13 cellular contexts compared by ENCODE assay signal in the genomic region with DNA sequence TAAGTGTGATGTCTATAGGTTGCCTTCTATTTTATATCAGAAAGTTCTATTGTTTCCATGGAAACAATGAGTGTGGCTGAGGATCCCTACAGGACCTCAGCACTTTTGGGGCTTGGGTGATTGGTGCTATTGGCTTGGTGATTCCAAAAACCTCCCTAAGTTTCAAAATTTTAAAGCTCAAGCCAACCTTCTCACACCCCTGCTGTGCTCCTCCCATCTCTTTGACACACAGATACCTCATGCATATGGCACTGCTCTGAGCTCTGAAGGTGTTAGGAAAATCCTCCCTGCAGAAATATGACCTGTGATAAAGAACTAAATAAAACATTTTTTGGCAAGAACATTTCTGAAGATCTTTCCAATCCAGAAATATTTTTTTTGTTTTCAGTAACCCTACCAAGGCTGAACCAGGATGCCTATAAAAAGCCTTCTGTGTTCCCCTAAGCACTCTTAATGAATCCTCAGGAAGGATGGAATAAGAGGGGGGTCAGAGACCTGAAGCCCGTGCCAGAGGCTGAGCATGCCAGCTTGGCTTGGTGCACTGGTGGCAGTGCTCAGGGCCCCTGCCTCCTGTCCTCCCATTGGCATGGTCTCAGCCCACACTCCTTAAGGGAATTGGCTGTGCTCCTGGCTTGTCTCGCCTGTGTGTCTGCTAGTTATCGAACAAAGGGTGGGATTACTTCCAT.
DNase-seq lines count a peak whose midpoint lies in the region; ATAC-seq, FAIRE-seq and TF ChIP-seq lines count a peak whose summit lies in the region.
"Had no signal": no experiment of that assay in that cellular context is flagged by ENCODE, and none has a peak within 500 bp of the region (broad histone marks: within the 10 kb centered on the region; RNA-seq: fewer than 3 reads in every experiment).

No MANE protein-coding gene starts in this region.

- H3K9me3 ChIP-seq in endothelial cell of umbilical vein (replicated peaks; ENCODE audit: control insufficient read depth, insufficient read depth, low read length) (no peaks in the 10 kb centered on the region), T-helper 17 cell (ENCODE audit: control insufficient read depth, low read length, poor library complexity, severe bottlenecking) (no peaks in the 10 kb centered on the region), prostate gland (no peaks in the 10 kb centered on the region)

- no peak overlapping the region for H3K27ac ChIP-seq in endothelial cell of umbilical vein (ENCODE audit: insufficient read depth, low read depth, low read length)
- H3K27ac ChIP-seq in prostate gland: no peak overlapping the region

- no peaks in the 10 kb centered on the region for H3K9me1 ChIP-seq in endothelial cell of umbilical vein (replicated peaks; ENCODE audit: control insufficient read depth, extremely low read depth, insufficient read depth, low read length)

- intact Hi-C loops in Right ventricle myocardium inferior (cut with DNase I) (loop anchor here (5.0 kb wide), 3 partner anchors 51 to 316 kb away; partner anchors contain the start of gene NUDT4), cardiac septum (cut with DNase I) (no loop called here), endothelial cell of umbilical vein (cut with micrococcal nuclease) (no loop called here), prostate gland (cut with DNase I) (no loop called here)

- no peaks in the 10 kb centered on the region for H4K20me1 ChIP-seq in endothelial cell of umbilical vein (replicated peaks; ENCODE audit: control insufficient read depth, extremely low read depth, insufficient read depth, low read length)

- H3K36me3 ChIP-seq in endothelial cell of umbilical vein (ENCODE audit: control insufficient read depth in 2 of 2, extremely low read depth in 1 of 2, insufficient read depth in 2 of 2, low read length in 2 of 2): no peaks in the 10 kb centered on the region
- H3K36me3 ChIP-seq in prostate gland: no peaks in the 10 kb centered on the region

- CTCF ChIA-PET in endothelial cell of umbilical vein (lab: Charles Lee): interaction anchor here (0.8 to 1.1 kb wide), 2 partner anchors 74 to 312 kb away, joined by 3 read pairs; no protein-coding TSS in a partner anchor

- FAIRE-seq in endothelial cell of umbilical vein (lab: Jason Lieb, UNC): no peak
- FAIRE-seq: endometrium had no signal

- no peaks in the 10 kb centered on the region for H3K79me2 ChIP-seq in endothelial cell of umbilical vein (ENCODE audit: control insufficient read depth, insufficient read depth, low read length)

- dilution Hi-C loops in endothelial cell of umbilical vein (cut with MboI; ENCODE audit: extremely low pct_ligation_motif_present, low sequenced_read_pairs): no loop called here

- H3K27me3 Mint-ChIP-seq in nephron (ENCODE audit: low read depth) (peaks cover 7% of the 10 kb centered on the region), T-helper 17 cell (peaks cover 48% of the 10 kb centered on the region)
- peaks cover 53% of the 10 kb centered on the region for H3K27me3 Mint-ChIP-seq in activated T-cell treated with anti-CD3 and anti-CD28 coated beads, Interleukin-2, amount 50 U/mL, for 72 hours (ENCODE audit: low read depth)

- no peak overlapping the region for H3K4me2 ChIP-seq in endothelial cell of umbilical vein (ENCODE audit: insufficient read depth, low read length)

- peaks cover 2 to 7% of the 10 kb centered on the region in 2 experiments for H3K27me3 ChIP-seq in endothelial cell of umbilical vein (ENCODE audit: control insufficient read depth in 2 of 2, insufficient read depth in 2 of 2, low read length in 2 of 2)
- H3K27me3 ChIP-seq in prostate gland (replicated peaks; ENCODE audit: insufficient read depth): no peaks in the 10 kb centered on the region

- H3K27ac Mint-ChIP-seq in nephron: peak overlapping the region; percentile 59 to 83 (median 66)
- no peak overlapping the region for H3K27ac Mint-ChIP-seq in T-helper 17 cell
- no peak overlapping the region for H3K27ac Mint-ChIP-seq in activated T-cell treated with anti-CD3 and anti-CD28 coated beads, Interleukin-2, amount 50 U/mL, for 72 hours
- H3K27ac Mint-ChIP-seq: naive thymus-derived CD4-positive, alpha-beta T cell had no signal

- POLR2A ChIA-PET in endothelial cell of umbilical vein (lab: Charles Lee): interaction anchor here (0.6 kb wide), 1 partner anchor 15 kb away, joined by 3 read pairs; no protein-coding TSS in a partner anchor

- H3K4me3 ChIP-seq in endothelial cell of umbilical vein (replicated peaks in 1 of 3; ENCODE audit: insufficient read depth in 1 of 3, low read depth in 1 of 3, low read length in 3 of 3): no peak overlapping the region
- H3K4me3 ChIP-seq in prostate gland: no peak overlapping the region

- H3K9me3 Mint-ChIP-seq in nephron: no peaks in the 10 kb centered on the region
- peaks cover 0 to 2% of the 10 kb centered on the region in 2 donors for H3K9me3 Mint-ChIP-seq in activated T-cell treated with anti-CD3 and anti-CD28 coated beads, Interleukin-2, amount 50 U/mL, for 72 hours
- H3K9me3 Mint-ChIP-seq: naive thymus-derived CD4-positive, alpha-beta T cell had no signal

- H3K36me3 Mint-ChIP-seq in nephron (ENCODE audit: low read depth) (no peaks in the 10 kb centered on the region), T-helper 17 cell (ENCODE audit: low read depth) (peaks cover 6% of the 10 kb centered on the region)
- no peaks in the 10 kb centered on the region for H3K36me3 Mint-ChIP-seq in activated T-cell treated with anti-CD3 and anti-CD28 coated beads, Interleukin-2, amount 50 U/mL, for 72 hours (ENCODE audit: insufficient read depth in 2 of 2)
- H3K36me3 Mint-ChIP-seq: naive thymus-derived CD4-positive, alpha-beta T cell had no signal

- no peak overlapping the region for H3K9ac ChIP-seq in endothelial cell of umbilical vein (replicated peaks; ENCODE audit: extremely low read depth, insufficient read depth, low read length)

- DNase-seq in Right ventricle myocardium inferior (ENCODE audit: missing footprints): peak; percentile 70
- no peak for DNase-seq in cardiac septum (ENCODE audit: low spot score)
- DNase-seq in endothelial cell of umbilical vein (ENCODE audit: low read depth, low spot score): peak; percentile 29
- DNase-seq in amniotic stem cell (lab: John Stamatoyannopoulos, UW): no peak
- no peak for DNase-seq in T-helper 17 cell
- DNase-seq in activated T-cell treated with anti-CD3 and anti-CD28 coated beads, Interleukin-2, amount 50 U/mL, for 72 hours: no peak
- DNase-seq in prostate gland (ENCODE audit: low spot score): no peak
- DNase-seq: activated CD4-positive, alpha-beta T cell treated with anti-CD3 and anti-CD28 coated beads, Interleukin-2, amount 50 U/mL, for 1 hour; activated naive CD4-positive, alpha-beta T cell treated with Interleukin-2 at 50 U/mL for 16 hours; DND-41; naive thymus-derived CD4-positive, alpha-beta T cell had no signal

- ATAC-seq in Right ventricle myocardium inferior (peak; percentile 92), T-helper 17 cell (no peak)
- no peak for ATAC-seq in activated T-cell treated with anti-CD3 and anti-CD28 coated beads, Interleukin-2, amount 50 U/mL, for 72 hours (replicated peaks in 1 of 2)
- ATAC-seq: naive thymus-derived CD4-positive, alpha-beta T cell had no signal

- TF ChIP-seq CTCF in endothelial cell of umbilical vein (IDR thresholded peaks at IDR 0.05; ENCODE audit: extremely low read depth in 1 of 2, insufficient read depth in 1 of 2, low read depth in 1 of 2, low read length in 2 of 2): no peak
- no peak for TF ChIP-seq CTCF in nephron (IDR thresholded peaks at IDR 0.05; ENCODE audit: unreplicated experiment in 3 of 3)
- no peak for TF ChIP-seq CTCF in prostate gland (IDR thresholded peaks at IDR 0.05)

- WGBS in prostate gland: 16% methylated on average over 3 of the region's 3 CpGs

- no peak overlapping the region for H2AFZ ChIP-seq in endothelial cell of umbilical vein (ENCODE audit: low read depth, low read length)

- H3K4me1 ChIP-seq in endothelial cell of umbilical vein (ENCODE audit: control insufficient read depth, extremely low read depth, insufficient read depth, low read length) (no peaks in the 10 kb centered on the region), prostate gland (replicated peaks) (no peaks in the 10 kb centered on the region)

- H3K4me1 Mint-ChIP-seq in nephron (peaks cover 38% of the 10 kb centered on the region), T-helper 17 cell (no peaks in the 10 kb centered on the region)
- H3K4me1 Mint-ChIP-seq in activated T-cell treated with anti-CD3 and anti-CD28 coated beads, Interleukin-2, amount 50 U/mL, for 72 hours (ENCODE audit: low read depth): peaks cover 20% of the 10 kb centered on the region

- peak overlapping the region in 2 of 3 experiments; percentile 8 to 39 for H3K4me3 Mint-ChIP-seq in nephron
- no peak overlapping the region for H3K4me3 Mint-ChIP-seq in T-helper 17 cell
- H3K4me3 Mint-ChIP-seq in activated T-cell treated with anti-CD3 and anti-CD28 coated beads, Interleukin-2, amount 50 U/mL, for 72 hours: no peak overlapping the region
- H3K4me3 Mint-ChIP-seq: naive thymus-derived CD4-positive, alpha-beta T cell had no signal

- TF ChIP-seq POLR2A in endothelial cell of umbilical vein (IDR thresholded peaks at IDR 0.05; ENCODE audit: low read depth, low read length): no peak
- no peak for TF ChIP-seq POLR2A in prostate gland (IDR thresholded peaks at IDR 0.05)

- BruUV-seq in endothelial cell of umbilical vein (replicated peaks; lab: Mats Ljungman, UMichigan): no TSS peak

TF ChIP-seq in endothelial cell of umbilical vein, 7 proteins besides CTCF, POLR2A, EP300 and RAD21:
- TF ChIP-seq, protein P1, sequence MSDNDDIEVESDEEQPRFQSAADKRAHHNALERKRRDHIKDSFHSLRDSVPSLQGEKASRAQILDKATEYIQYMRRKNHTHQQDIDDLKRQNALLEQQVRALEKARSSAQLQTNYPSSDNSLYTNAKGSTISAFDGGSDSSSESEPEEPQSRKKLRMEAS (IDR thresholded peaks at IDR 0.05; ENCODE audit: insufficient read depth, insufficient read length): no peak
- TF ChIP-seq JUN (IDR thresholded peaks at IDR 0.05; ENCODE audit: borderline replicate concordance, insufficient read depth, insufficient read length, low read depth) (no peak), POLR2AphosphoS5 (IDR thresholded peaks at IDR 0.05; ENCODE audit: insufficient read depth, low read depth, low read length) (no peak), GATA2 (IDR thresholded peaks at IDR 0.05; ENCODE audit: insufficient read depth, insufficient read length, low read depth, low read length) (no peak), EZH2 (IDR thresholded peaks at IDR 0.05; ENCODE audit: borderline replicate concordance, low read depth, low read length, severe bottlenecking) (no peak), MYC (IDR thresholded peaks at IDR 0.05; ENCODE audit: low read depth, low read length) (no peak)

Comparison
In these comparisons a context has a peak if more than half of its experiments do, and no peak if none do; other contexts are left out.
1. DNase-seq: peak in Right ventricle myocardium inferior (single experiment) and endothelial cell of umbilical vein (single experiment); none in cardiac septum (single experiment), amniotic stem cell (single experiment), T-helper 17 cell (0 of 3), activated T-cell treated with anti-CD3 and anti-CD28 coated beads, Interleukin-2, amount 50 U/mL, for 72 hours (0 of 2) and prostate gland (single experiment).
2. H3K27ac Mint-ChIP-seq: peak in nephron (3 of 3); none in T-helper 17 cell (single experiment) and activated T-cell treated with anti-CD3 and anti-CD28 coated beads, Interleukin-2, amount 50 U/mL, for 72 hours (single experiment).
3. H3K4me3 Mint-ChIP-seq: peak in nephron (2 of 3); none in T-helper 17 cell (single experiment) and activated T-cell treated with anti-CD3 and anti-CD28 coated beads, Interleukin-2, amount 50 U/mL, for 72 hours (0 of 2).